8 cellular contexts compared by ENCODE assay signal in genomic region chr15:80776420-80777045, GRCh38. TPM values are rescaled to one million over a fixed set of nuclear protein-coding genes. Genes with fewer than 3 reads are reported as not detected.
DNase-seq lines count a peak whose midpoint lies in the region; ATAC-seq and TF ChIP-seq lines count a peak whose summit lies in the region.

No MANE protein-coding gene starts in this region.

- no peaks in the 10 kb centered on the region for H3K36me3 Mint-ChIP-seq in GM23338 (ENCODE audit: low read depth)
- peaks cover 1% of the 10 kb centered on the region for H3K36me3 Mint-ChIP-seq in activated CD8-positive, alpha-beta memory T cell treated with anti-CD3 and anti-CD28 coated beads, Interleukin-2, amount 10 ng/mL, durations not matched to agents 7 days and 5 days

- DNase-seq in AG08396 (ENCODE audit: low spot score) = peak; percentile 78
- DNase-seq in GM23338 (ENCODE audit: low spot score) = peak; percentile 88
- peak; percentile 47 for DNase-seq in NCI-H748 treated with DMSO at 0.1 percent for 48 hours (lab: John Stamatoyannopoulos, UW)
- peak; percentile 71 for DNase-seq in activated CD8-positive, alpha-beta memory T cell treated with anti-CD3 and anti-CD28 coated beads, Interleukin-2, amount 10 ng/mL, durations not matched to agents 7 days and 5 days
- DNase-seq in epithelial cell of esophagus (ENCODE audit: low read depth) = peak; percentile 87
- peak; percentile 76 for DNase-seq in mucosa of gallbladder (ENCODE audit: low spot score)
- DNase-seq in stimulated activated CD8-positive, alpha-beta memory T cell treated with anti-CD3 and anti-CD28 coated beads, Interleukin-7, amount 100 ng/mL, for 1 hour (ENCODE audit: low read depth in 2 of 2) = peak; percentile 14 to 32

- no peaks in the 10 kb centered on the region for H3K9me3 Mint-ChIP-seq in GM23338
- H3K9me3 Mint-ChIP-seq in activated CD8-positive, alpha-beta memory T cell treated with anti-CD3 and anti-CD28 coated beads, Interleukin-2, amount 10 ng/mL, durations not matched to agents 7 days and 5 days (ENCODE audit: low read depth) = no peaks in the 10 kb centered on the region

- peaks cover 31% of the 10 kb centered on the region for H3K27me3 Mint-ChIP-seq in GM23338 (ENCODE audit: insufficient read depth, low read depth, poor library complexity)
- H3K27me3 Mint-ChIP-seq in activated CD8-positive, alpha-beta memory T cell treated with anti-CD3 and anti-CD28 coated beads, Interleukin-2, amount 10 ng/mL, durations not matched to agents 7 days and 5 days = peaks cover 52% of the 10 kb centered on the region

- H4K20me1 ChIP-seq in GM23338 (replicated peaks; ENCODE audit: insufficient read depth) = no peaks in the 10 kb centered on the region

- H3K4me3 Mint-ChIP-seq in GM23338 = no peak overlapping the region
- no peak overlapping the region for H3K4me3 Mint-ChIP-seq in activated CD8-positive, alpha-beta memory T cell treated with anti-CD3 and anti-CD28 coated beads, Interleukin-2, amount 10 ng/mL, durations not matched to agents 7 days and 5 days

- H3K27ac Mint-ChIP-seq in GM23338 = no peak overlapping the region
- no peak overlapping the region for H3K27ac Mint-ChIP-seq in activated CD8-positive, alpha-beta memory T cell treated with anti-CD3 and anti-CD28 coated beads, Interleukin-2, amount 10 ng/mL, durations not matched to agents 7 days and 5 days

- H3F3A ChIP-seq in GM23338 (replicated peaks; ENCODE audit: low read depth) = 0 out of 2 replicates have a peak, but pooled peaks cover 3% of the 10 kb centered on the region

- ATAC-seq in GM23338 = no peak
- no peak for ATAC-seq in activated CD8-positive, alpha-beta memory T cell treated with anti-CD3 and anti-CD28 coated beads, Interleukin-2, amount 10 ng/mL, durations not matched to agents 7 days and 5 days
- no peak for ATAC-seq in HG02970 (IDR thresholded peaks at IDR 0.05; ENCODE audit: low FRiP score, unreplicated experiment)

- H3K4me3 ChIP-seq in GM23338 (no peak overlapping the region), epithelial cell of esophagus (ENCODE audit: low read length) (no peak overlapping the region)

- CTCF ChIA-PET in activated CD8-positive, alpha-beta memory T cell treated with anti-CD3 and anti-CD28 coated beads, Interleukin-2, amount 10 ng/mL, durations not matched to agents 7 days and 5 days (lab: Charles Lee) = interaction anchor here (0.7 to 9.6 kb wide), 31 partner anchors 9 to 492 kb away, joined by 3 to 83 read pairs (median 4); partner anchors contain the start of gene ABHD17C

- TF ChIP-seq CTCF in GM23338 (conservative IDR thresholded peaks at IDR 0.05; ENCODE audit: low read depth in 2 of 2) (peak; percentile 91 to 92), epithelial cell of esophagus (IDR thresholded peaks at IDR 0.05; ENCODE audit: insufficient read depth, low read depth, low read length, missing control alignments) (peak; percentile 68)

- H2AFZ ChIP-seq in GM23338 = no peak overlapping the region

- no peaks in the 10 kb centered on the region for H3K36me3 ChIP-seq in GM23338 (ENCODE audit: insufficient read depth)

- no peak overlapping the region for H3K4me2 ChIP-seq in GM23338

- H3K9me2 ChIP-seq in GM23338 (ENCODE audit: insufficient read depth) = no peaks in the 10 kb centered on the region

- H3K4me1 Mint-ChIP-seq in GM23338 = peaks cover 12% of the 10 kb centered on the region; the same call in 2 of the 3 replicates
- peaks cover 10% of the 10 kb centered on the region for H3K4me1 Mint-ChIP-seq in activated CD8-positive, alpha-beta memory T cell treated with anti-CD3 and anti-CD28 coated beads, Interleukin-2, amount 10 ng/mL, durations not matched to agents 7 days and 5 days

- peaks cover 7% of the 10 kb centered on the region for H3K4me1 ChIP-seq in GM23338 (ENCODE audit: insufficient read depth)

- no peak overlapping the region for H3K27ac ChIP-seq in GM23338 (ENCODE audit: low read depth)

- H3K79me2 ChIP-seq in GM23338 (replicated peaks; ENCODE audit: insufficient read depth) = no peaks in the 10 kb centered on the region

- peaks cover 39% of the 10 kb centered on the region for H3K27me3 ChIP-seq in GM23338 (ENCODE audit: insufficient read depth)

TF ChIP-seq in GM23338, 12 proteins besides CTCF, POLR2A, EP300 and RAD21:
- TF ChIP-seq STAT1 (IDR thresholded peaks at IDR 0.05; ENCODE audit: unreplicated experiment) (no peak), CREB1 (CRISPR knock-in tag; IDR thresholded peaks at IDR 0.05; ENCODE audit: low read depth) (no peak), EZH2 (IDR thresholded peaks at IDR 0.05; ENCODE audit: low read depth, unreplicated experiment) (no peak), ZNF114 (CRISPR knock-in tag; IDR thresholded peaks at IDR 0.05) (no peak)

RNA-seq across cellular contexts. Expression of gene CEMIP, which starts 2.6 kb away (rescaled TPM):
- total RNA-seq in GM23338 (2014; rRNA removed; shearing (Covaris generic)) = 2.1 and 4.1 TPM in 2 replicates
- 0.27 and 0.33 TPM in 2 replicates for polyA plus RNA-seq in GM23338 (2016; fragmentation: Nextera tagmentation; extraction: Ambion mirVana)
- total RNA-seq in activated CD8-positive, alpha-beta memory T cell treated with anti-CD3 and anti-CD28 coated beads, Interleukin-2, amount 10 ng/mL, durations not matched to agents 7 days and 5 days = not detected
- total RNA-seq in mucosa of gallbladder = 1.6 TPM

Comparison
In these comparisons a context has a peak if more than half of its experiments do, and no peak if none do; other contexts are left out.
1. DNase-seq: peak in every context shown above with its lines; median percentile 88 in GM23338; 87 in epithelial cell of esophagus; 78 in AG08396; 76 in mucosa of gallbladder; 71 in activated CD8-positive, alpha-beta memory T cell treated with anti-CD3 and anti-CD28 coated beads, Interleukin-2, amount 10 ng/mL, durations not matched to agents 7 days and 5 days; 47 in NCI-H748 treated with DMSO at 0.1 percent for 48 hours; 23 in stimulated activated CD8-positive, alpha-beta memory T cell treated with anti-CD3 and anti-CD28 coated beads, Interleukin-7, amount 100 ng/mL, for 1 hour.